18 cellular contexts compared by ENCODE assay signal in genomic region chr2:28582595-28582994, GRCh38.
DNase-seq lines count a peak whose midpoint lies in the region; ATAC-seq, FAIRE-seq and TF ChIP-seq lines count a peak whose summit lies in the region.
"Had no signal": no experiment of that assay in that cellular context is flagged by ENCODE, and none has a peak within 500 bp of the region (broad histone marks: within the 10 kb centered on the region; RNA-seq: fewer than 3 reads in every experiment).

No MANE protein-coding gene starts in this region.

- H3K27me3 ChIP-seq in Panc1 (ENCODE audit: control insufficient read depth, insufficient read depth, low read length) = no peaks in the 10 kb centered on the region
- H3K27me3 ChIP-seq in foreskin keratinocyte = no peaks in the 10 kb centered on the region
- no peaks in the 10 kb centered on the region for H3K27me3 ChIP-seq in sigmoid colon
- H3K27me3 ChIP-seq in ovary = no peaks in the 10 kb centered on the region
- H3K27me3 ChIP-seq: MG63 had no signal

- no TSS peak for BruUV-seq in Panc1 (replicated peaks; lab: Mats Ljungman, UMichigan)

- DNase-seq in HFFc6 = no peak
- no peak for DNase-seq in Panc1 (ENCODE audit: low read depth, low spot score)
- no peak for DNase-seq in foreskin keratinocyte
- peak; percentile 54 for DNase-seq in sigmoid colon
- no peak for DNase-seq in ovary
- DNase-seq in GM12891 (ENCODE audit: insufficient read length, low spot score) = no peak
- DNase-seq: Caco-2; CD4-positive, CD25-positive, alpha-beta regulatory T cell; DMS153; MG63; NCI-H1092 treated with DMSO at 0.1 percent for 48 hours; NCI-H1694; NCI-H2107; NCI-H226; NCI-H524 treated with DMSO at 0.1 percent for 48 hours had no signal

- intact Hi-C loops in Panc1 (cut with micrococcal nuclease; ENCODE audit: unreplicated experiment) (no loop called here), sigmoid colon (cut with DNase I) (no loop called here), ovary (cut with DNase I) (no loop called here)

- TF ChIP-seq CTCF in HFFc6 (IDR thresholded peaks at IDR 0.05) = no peak
- TF ChIP-seq CTCF in Panc1 (IDR thresholded peaks at IDR 0.05) = no peak
- TF ChIP-seq CTCF in foreskin keratinocyte (conservative IDR thresholded peaks at IDR 0.05) = no peak
- no peak for TF ChIP-seq CTCF in sigmoid colon (IDR thresholded peaks at IDR 0.05)
- TF ChIP-seq CTCF in ovary (IDR thresholded peaks at IDR 0.05) = no peak

- in situ Hi-C loops in Panc1 (cut with HindIII; ENCODE audit: low pct_unique_long_range_greater_than_20kb, low sequenced_read_pairs) = no loop called here

- H3K27me3 Mint-ChIP-seq in HFFc6 (ENCODE audit: insufficient read depth) = no peaks in the 10 kb centered on the region; the same call in 1 of the 2 replicates
- H3K27me3 Mint-ChIP-seq: B cell; CD4-positive, CD25-positive, alpha-beta regulatory T cell had no signal

- no peaks in the 10 kb centered on the region for H3K36me3 Mint-ChIP-seq in HFFc6 (ENCODE audit: low read depth)
- H3K36me3 Mint-ChIP-seq: CD4-positive, CD25-positive, alpha-beta regulatory T cell had no signal

- peaks cover 62% of the 10 kb centered on the region for H3K4me1 Mint-ChIP-seq in HFFc6 (ENCODE audit: low read depth)
- H3K4me1 Mint-ChIP-seq: B cell had no signal

- no peaks in the 10 kb centered on the region for H3K9me3 ChIP-seq in Panc1 (ENCODE audit: control insufficient read depth, insufficient read depth, low read depth, low read length)
- H3K9me3 ChIP-seq in sigmoid colon = no peaks in the 10 kb centered on the region
- H3K9me3 ChIP-seq in ovary = no peaks in the 10 kb centered on the region
- H3K9me3 ChIP-seq: Caco-2, MG63 had no signal

- no peak for FAIRE-seq in GM12891 (lab: Jason Lieb, UNC)
- FAIRE-seq: H1 had no signal

- 91 to 93% methylated on average over 5 of the region's 5 CpGs for WGBS in sigmoid colon, 2 donors
- 89 to 97% (median 95%) methylated on average over 5 of the region's 5 CpGs for WGBS in ovary, 3 donors

- H3K36me3 ChIP-seq in Panc1 (ENCODE audit: control insufficient read depth, insufficient read depth, low read length) (no peaks in the 10 kb centered on the region), sigmoid colon (no peaks in the 10 kb centered on the region), ovary (no peaks in the 10 kb centered on the region)
- H3K36me3 ChIP-seq: MG63 had no signal

- no peaks in the 10 kb centered on the region for H3K9me3 Mint-ChIP-seq in HFFc6
- H3K9me3 Mint-ChIP-seq: CD4-positive, CD25-positive, alpha-beta regulatory T cell had no signal

- TF ChIP-seq POLR2A in sigmoid colon (IDR thresholded peaks at IDR 0.05) (no peak), ovary (IDR thresholded peaks at IDR 0.05) (no peak), GM12891 (IDR thresholded peaks at IDR 0.05; ENCODE audit: low read depth, low read length) (no peak)

- H3K4me1 ChIP-seq in Panc1 (ENCODE audit: control insufficient read depth, insufficient read depth, low read length) (peaks cover 20% of the 10 kb centered on the region), foreskin keratinocyte (peaks cover 19% of the 10 kb centered on the region), sigmoid colon (peaks cover 0 to 18% (median 13%) of the 10 kb centered on the region in 4 donors), ovary (ENCODE audit: insufficient read depth) (peaks cover 4% of the 10 kb centered on the region)

- TF ChIP-seq EP300 in sigmoid colon (IDR thresholded peaks at IDR 0.05) (no peak), ovary (IDR thresholded peaks at IDR 0.05) (no peak)

- peak overlapping the region; percentile 80 for H3K27ac ChIP-seq in Panc1 (ENCODE audit: low read length)
- peak overlapping the region; percentile 95 for H3K27ac ChIP-seq in foreskin keratinocyte
- H3K27ac ChIP-seq in sigmoid colon = no peak overlapping the region
- no peak overlapping the region for H3K27ac ChIP-seq in ovary

- POLR2A ChIA-PET in Panc1 (lab: Charles Lee) = no interaction called here

- H3K4me3 ChIP-seq in Panc1 (ENCODE audit: low read depth in 2 of 2, low read length in 2 of 2) = no peak overlapping the region
- no peak overlapping the region for H3K4me3 ChIP-seq in sigmoid colon
- no peak overlapping the region for H3K4me3 ChIP-seq in ovary
- H3K4me3 ChIP-seq: MG63 had no signal

- H3K4me3 Mint-ChIP-seq in HFFc6 = no peak overlapping the region
- H3K4me3 Mint-ChIP-seq: B cell; CD4-positive, CD25-positive, alpha-beta regulatory T cell had no signal

- peak overlapping the region; percentile 33; the same call in 1 of the 2 replicates for H3K27ac Mint-ChIP-seq in HFFc6
- H3K27ac Mint-ChIP-seq: B cell had no signal

- CTCF ChIA-PET in Panc1 (lab: Charles Lee) = no interaction called here

- ATAC-seq in Panc1 (no peak), foreskin keratinocyte (no peak), GM18873 (IDR thresholded peaks at IDR 0.05; ENCODE audit: low FRiP score, unreplicated experiment) (no peak)

TF ChIP-seq in GM12891, 5 proteins besides CTCF, POLR2A, EP300 and RAD21:
- TF ChIP-seq POLR2AphosphoS5 (IDR thresholded peaks at IDR 0.05; ENCODE audit: low read depth, low read length) = no peak
- TF ChIP-seq SPI1 (IDR thresholded peaks at IDR 0.05; ENCODE audit: low read depth, low read length) = no peak
- TF ChIP-seq TAF1 (IDR thresholded peaks at IDR 0.05; ENCODE audit: low read depth, low read length) = no peak
- TF ChIP-seq POU2F2 (IDR thresholded peaks at IDR 0.05; ENCODE audit: low read depth, low read length) = no peak
- TF ChIP-seq PAX5 (IDR thresholded peaks at IDR 0.05; ENCODE audit: insufficient read depth, low read length, severe bottlenecking) = no peak

Comparison
In these comparisons a context has a peak if more than half of its experiments do, and no peak if none do; other contexts are left out.
1. H3K27ac ChIP-seq: peak in Panc1 (single experiment) and foreskin keratinocyte (single experiment); none in sigmoid colon (0 of 4) and ovary (0 of 2).